28 cellular contexts compared by ENCODE assay signal in genomic region chr17:51305182-51305581, GRCh38.
"Had no signal": no experiment of that assay in that cellular context is flagged by ENCODE, and none has a peak within 500 bp of the region (broad histone marks: within the 10 kb centered on the region; RNA-seq: fewer than 3 reads in every experiment).

No MANE protein-coding gene starts in this region.

- H3K4me3 ChIP-seq: colonic mucosa, coronary artery, dorsolateral prefrontal cortex, esophagus muscularis mucosa, esophagus squamous epithelium, gastrocnemius medialis, gastroesophageal sphincter, heart left ventricle, heart right ventricle had no signal

- H3K36me3 ChIP-seq: colonic mucosa, esophagus muscularis mucosa, esophagus squamous epithelium, gastrocnemius medialis, gastroesophageal sphincter, heart left ventricle, heart right ventricle had no signal

- H3K27ac ChIP-seq: colonic mucosa, coronary artery, dorsolateral prefrontal cortex, epithelial cell of prostate, esophagus muscularis mucosa, foreskin keratinocyte, gastrocnemius medialis, gastroesophageal sphincter, heart left ventricle, heart right ventricle had no signal

- DNase-seq: colonic mucosa; cortex of kidney; dermis blood vessel endothelial cell; dorsolateral prefrontal cortex; effector CD4-positive, alpha-beta T cell; effector CD8-positive, alpha-beta T cell; effector memory CD4-positive, alpha-beta T cell; endodermal cell; erythroblast; esophagus squamous epithelium; foreskin fibroblast; foreskin keratinocyte; foreskin melanocyte; gastrocnemius medialis; glutamatergic neuron; head of caudate nucleus; heart left ventricle; heart right ventricle had no signal

- H3K27me3 ChIP-seq: colonic mucosa, dorsolateral prefrontal cortex, esophagus muscularis mucosa, esophagus squamous epithelium, foreskin keratinocyte, gastrocnemius medialis, gastroesophageal sphincter, heart left ventricle, heart right ventricle had no signal

- H3K9me3 ChIP-seq: colonic mucosa, esophagus muscularis mucosa, esophagus squamous epithelium, gastrocnemius medialis had no signal

- H3K27ac Mint-ChIP-seq: dendritic cell treated with granulocyte-macrophage colony-stimulating factor and Interleukin-4, amounts not matched to agents 40 ng/mL and 50 ng/mL, for 4 days; endodermal cell had no signal

- H3K4me1 ChIP-seq: colonic mucosa, esophagus muscularis mucosa, esophagus squamous epithelium, foreskin keratinocyte, gastrocnemius medialis, gastroesophageal sphincter, heart left ventricle, heart right ventricle had no signal

- FAIRE-seq: colon, endometrium, endothelial cell of umbilical vein, frontal cortex had no signal

- ATAC-seq: esophagus mucosa, foreskin keratinocyte, gastrocnemius medialis, gastroesophageal sphincter, heart left ventricle, heart right ventricle had no signal

- H3K4me3 Mint-ChIP-seq: dendritic cell treated with granulocyte-macrophage colony-stimulating factor and Interleukin-4, amounts not matched to agents 40 ng/mL and 50 ng/mL, for 4 days; endodermal cell had no signal
